Comparison of ENCODE assay signal across 1 cellular context in the genomic region with DNA sequence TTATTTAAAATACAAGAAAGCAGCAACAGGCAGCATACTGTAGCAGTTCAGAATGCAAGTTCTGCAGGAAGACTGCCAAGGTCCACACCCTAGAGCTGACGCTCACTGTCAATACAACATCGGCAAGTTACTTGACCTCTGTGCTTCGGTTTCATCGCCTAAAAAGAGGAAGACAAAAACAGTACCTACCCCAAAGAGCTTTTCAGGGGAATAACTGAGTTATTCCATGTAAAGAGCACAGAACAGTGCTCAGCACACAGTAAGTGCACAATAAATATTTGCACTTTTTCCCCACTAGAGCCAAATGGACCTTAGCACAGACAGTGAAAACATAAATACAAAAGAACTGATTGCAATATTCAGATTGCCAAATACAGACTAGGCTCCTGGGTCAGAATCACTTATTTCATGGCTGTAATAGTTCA.
TF ChIP-seq lines count a peak whose summit lies in the region.

No MANE protein-coding gene starts in this region.

TF ChIP-seq in HepG2, 621 proteins besides CTCF, POLR2A, EP300 and RAD21 (continued from another document and continues in another):
- TF ChIP-seq ZNF639 (CRISPR knock-in tag; conservative IDR thresholded peaks at IDR 0.05) (no peak), TERF1 (CRISPR knock-in tag; IDR thresholded peaks at IDR 0.05) (no peak), IRF9 (CRISPR knock-in tag; IDR thresholded peaks at IDR 0.05; ENCODE audit: borderline replicate concordance) (no peak), MAFF (IDR thresholded peaks at IDR 0.05; ENCODE audit: low read depth, low read length) (no peak), MATR3 (CRISPR knock-in tag; IDR thresholded peaks at IDR 0.05) (no peak), ZMYM2 (CRISPR knock-in tag; IDR thresholded peaks at IDR 0.05) (peak; percentile 97), ZNF383 (CRISPR knock-in tag; IDR thresholded peaks at IDR 0.05; ENCODE audit: borderline replicate concordance) (no peak), ESRRA (CRISPR knock-in tag; IDR thresholded peaks at IDR 0.05; ENCODE audit: low read depth) (no peak), ZNF431 (CRISPR knock-in tag; IDR thresholded peaks at IDR 0.05; ENCODE audit: borderline replicate concordance, low read depth) (no peak), ZNF879 (CRISPR knock-in tag; IDR thresholded peaks at IDR 0.05) (no peak), ZNF605 (CRISPR knock-in tag; IDR thresholded peaks at IDR 0.05) (no peak), PAWR (CRISPR knock-in tag; IDR thresholded peaks at IDR 0.05; ENCODE audit: borderline replicate concordance) (no peak), SP140L (CRISPR knock-in tag; IDR thresholded peaks at IDR 0.05; ENCODE audit: borderline replicate concordance) (no peak), GPN1 (CRISPR knock-in tag; IDR thresholded peaks at IDR 0.05; ENCODE audit: borderline replicate concordance) (no peak), THAP8 (CRISPR knock-in tag; IDR thresholded peaks at IDR 0.05; ENCODE audit: borderline replicate concordance) (no peak), NONO (IDR thresholded peaks at IDR 0.05) (no peak), NONO (CRISPR knock-in tag; conservative IDR thresholded peaks at IDR 0.05) (0 out of 2 replicates have a peak, but pooled peaks have one; percentile 36), CREB1 (IDR thresholded peaks at IDR 0.05) (no peak), CREB1 (CRISPR knock-in tag; IDR thresholded peaks at IDR 0.05) (peak; percentile 51), WIZ (CRISPR knock-in tag; IDR thresholded peaks at IDR 0.05) (no peak), RBM39 (IDR thresholded peaks at IDR 0.05; ENCODE audit: low read depth, low read length, poor library complexity, severe bottlenecking) (no peak), ZFP36L1 (CRISPR knock-in tag; IDR thresholded peaks at IDR 0.05) (no peak), ZNF10 (CRISPR knock-in tag; IDR thresholded peaks at IDR 0.05; ENCODE audit: borderline replicate concordance, low read depth) (no peak), ZNF776 (CRISPR knock-in tag; IDR thresholded peaks at IDR 0.05) (no peak), ZNF589 (CRISPR knock-in tag; conservative IDR thresholded peaks at IDR 0.05) (no peak), THAP7 (CRISPR knock-in tag; IDR thresholded peaks at IDR 0.05) (no peak), ZNF557 (CRISPR knock-in tag; IDR thresholded peaks at IDR 0.05) (no peak), E2F5 (CRISPR knock-in tag; conservative IDR thresholded peaks at IDR 0.05) (no peak), NR2F2 (IDR thresholded peaks at IDR 0.05; ENCODE audit: borderline replicate concordance, low read depth) (peak; percentile 22; the same call in 1 of the 2 replicates), ZNF260 (CRISPR knock-in tag; IDR thresholded peaks at IDR 0.05; ENCODE audit: borderline replicate concordance, low read depth) (no peak), ZNF138 (CRISPR knock-in tag; IDR thresholded peaks at IDR 0.05; ENCODE audit: low read depth) (no peak), NFYC (CRISPR knock-in tag; IDR thresholded peaks at IDR 0.05) (no peak), JDP2 (CRISPR knock-in tag; IDR thresholded peaks at IDR 0.05; ENCODE audit: borderline replicate concordance) (no peak), ZNF570 (CRISPR knock-in tag; IDR thresholded peaks at IDR 0.05; ENCODE audit: borderline replicate concordance) (no peak), ERF (CRISPR knock-in tag; IDR thresholded peaks at IDR 0.05) (no peak), MTA1 (CRISPR knock-in tag; IDR thresholded peaks at IDR 0.05; ENCODE audit: borderline replicate concordance) (no peak), ZFP91 (CRISPR knock-in tag; IDR thresholded peaks at IDR 0.05; ENCODE audit: borderline replicate concordance) (no peak), ZNF572 (CRISPR knock-in tag; IDR thresholded peaks at IDR 0.05) (no peak), ZNF18 (CRISPR knock-in tag; IDR thresholded peaks at IDR 0.05; ENCODE audit: insufficient replicate concordance) (no peak), RORA (CRISPR knock-in tag; IDR thresholded peaks at IDR 0.05) (no peak), ATM (IDR thresholded peaks at IDR 0.05; ENCODE audit: borderline replicate concordance) (no peak), HNRNPUL1 (IDR thresholded peaks at IDR 0.05; ENCODE audit: low read depth, low read length) (no peak), SRSF1 (optimal IDR thresholded peaks at IDR 0.05; ENCODE audit: low read depth, low read length) (no peak), DR1 (CRISPR knock-in tag; IDR thresholded peaks at IDR 0.05) (no peak), POLR2G (IDR thresholded peaks at IDR 0.05; ENCODE audit: low read depth, low read length) (no peak), SMARCE1 (IDR thresholded peaks at IDR 0.05; ENCODE audit: borderline replicate concordance) (no peak), SCMH1 (CRISPR knock-in tag; IDR thresholded peaks at IDR 0.05; ENCODE audit: borderline replicate concordance) (no peak), ZFP37 (CRISPR knock-in tag; IDR thresholded peaks at IDR 0.05; ENCODE audit: borderline replicate concordance) (no peak), ZNF335 (CRISPR knock-in tag; IDR thresholded peaks at IDR 0.05) (no peak), ETV5 (CRISPR knock-in tag; IDR thresholded peaks at IDR 0.05; ENCODE audit: borderline replicate concordance) (no peak; the same call in 1 of the 2 replicates), RBAK (CRISPR knock-in tag; IDR thresholded peaks at IDR 0.05) (no peak), ZNF552 (CRISPR knock-in tag; IDR thresholded peaks at IDR 0.05; ENCODE audit: borderline replicate concordance) (no peak)
- TF ChIP-seq, protein P1, sequence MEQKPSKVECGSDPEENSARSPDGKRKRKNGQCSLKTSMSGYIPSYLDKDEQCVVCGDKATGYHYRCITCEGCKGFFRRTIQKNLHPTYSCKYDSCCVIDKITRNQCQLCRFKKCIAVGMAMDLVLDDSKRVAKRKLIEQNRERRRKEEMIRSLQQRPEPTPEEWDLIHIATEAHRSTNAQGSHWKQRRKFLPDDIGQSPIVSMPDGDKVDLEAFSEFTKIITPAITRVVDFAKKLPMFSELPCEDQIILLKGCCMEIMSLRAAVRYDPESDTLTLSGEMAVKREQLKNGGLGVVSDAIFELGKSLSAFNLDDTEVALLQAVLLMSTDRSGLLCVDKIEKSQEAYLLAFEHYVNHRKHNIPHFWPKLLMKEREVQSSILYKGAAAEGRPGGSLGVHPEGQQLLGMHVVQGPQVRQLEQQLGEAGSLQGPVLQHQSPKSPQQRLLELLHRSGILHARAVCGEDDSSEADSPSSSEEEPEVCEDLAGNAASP (CRISPR knock-in tag; IDR thresholded peaks at IDR 0.05; ENCODE audit: borderline replicate concordance), result no peak
- TF ChIP-seq, protein P2, sequence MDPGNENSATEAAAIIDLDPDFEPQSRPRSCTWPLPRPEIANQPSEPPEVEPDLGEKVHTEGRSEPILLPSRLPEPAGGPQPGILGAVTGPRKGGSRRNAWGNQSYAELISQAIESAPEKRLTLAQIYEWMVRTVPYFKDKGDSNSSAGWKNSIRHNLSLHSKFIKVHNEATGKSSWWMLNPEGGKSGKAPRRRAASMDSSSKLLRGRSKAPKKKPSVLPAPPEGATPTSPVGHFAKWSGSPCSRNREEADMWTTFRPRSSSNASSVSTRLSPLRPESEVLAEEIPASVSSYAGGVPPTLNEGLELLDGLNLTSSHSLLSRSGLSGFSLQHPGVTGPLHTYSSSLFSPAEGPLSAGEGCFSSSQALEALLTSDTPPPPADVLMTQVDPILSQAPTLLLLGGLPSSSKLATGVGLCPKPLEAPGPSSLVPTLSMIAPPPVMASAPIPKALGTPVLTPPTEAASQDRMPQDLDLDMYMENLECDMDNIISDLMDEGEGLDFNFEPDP (CRISPR knock-in tag; conservative IDR thresholded peaks at IDR 0.05), result no peak
- TF ChIP-seq, protein P3, sequence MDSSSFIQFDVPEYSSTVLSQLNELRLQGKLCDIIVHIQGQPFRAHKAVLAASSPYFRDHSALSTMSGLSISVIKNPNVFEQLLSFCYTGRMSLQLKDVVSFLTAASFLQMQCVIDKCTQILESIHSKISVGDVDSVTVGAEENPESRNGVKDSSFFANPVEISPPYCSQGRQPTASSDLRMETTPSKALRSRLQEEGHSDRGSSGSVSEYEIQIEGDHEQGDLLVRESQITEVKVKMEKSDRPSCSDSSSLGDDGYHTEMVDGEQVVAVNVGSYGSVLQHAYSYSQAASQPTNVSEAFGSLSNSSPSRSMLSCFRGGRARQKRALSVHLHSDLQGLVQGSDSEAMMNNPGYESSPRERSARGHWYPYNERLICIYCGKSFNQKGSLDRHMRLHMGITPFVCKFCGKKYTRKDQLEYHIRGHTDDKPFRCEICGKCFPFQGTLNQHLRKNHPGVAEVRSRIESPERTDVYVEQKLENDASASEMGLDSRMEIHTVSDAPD (CRISPR knock-in tag; IDR thresholded peaks at IDR 0.05), result peak; percentile 32; the same call in 1 of the 2 replicates
- TF ChIP-seq, protein P4, sequence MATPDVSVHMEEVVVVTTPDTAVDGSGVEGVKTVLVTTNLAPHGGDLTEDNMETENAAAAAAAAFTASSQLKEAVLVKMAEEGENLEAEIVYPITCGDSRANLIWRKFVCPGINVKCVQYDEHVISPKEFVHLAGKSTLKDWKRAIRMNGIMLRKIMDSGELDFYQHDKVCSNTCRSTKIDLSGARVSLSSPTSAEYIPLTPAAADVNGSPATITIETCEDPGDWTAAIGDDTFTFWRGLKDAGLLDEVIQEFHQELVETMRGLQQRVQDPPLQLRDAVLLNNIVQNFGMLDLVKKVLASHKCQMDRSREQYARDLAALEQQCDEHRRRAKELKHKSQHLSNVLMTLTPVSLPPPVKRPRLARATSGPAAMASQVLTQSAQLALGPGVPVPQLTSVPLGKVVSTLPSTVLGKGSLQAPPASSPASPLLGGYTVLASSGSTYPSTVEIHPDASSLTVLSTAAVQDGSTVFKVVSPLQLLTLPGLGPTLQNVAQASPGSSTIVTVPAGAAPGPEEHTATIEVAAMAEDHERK (CRISPR knock-in tag; IDR thresholded peaks at IDR 0.05; ENCODE audit: low read depth), result no peak
